8 cellular contexts compared by ENCODE assay signal in genomic region chr3:172087827-172088580, GRCh38.
A peak's percentile ranks its signal among the peaks of the same experiment; 100 is the strongest.
DNase-seq lines count a peak whose midpoint lies in the region; ATAC-seq, FAIRE-seq and TF ChIP-seq lines count a peak whose summit lies in the region.

No MANE protein-coding gene starts in this region.

- peaks cover 11% of the 10 kb centered on the region for H3K4me1 ChIP-seq in OCI-LY3 (ENCODE audit: low read length)

- no peaks in the 10 kb centered on the region for H4K20me1 ChIP-seq in OCI-LY3 (ENCODE audit: insufficient read depth, low read length)

- H3K9me3 ChIP-seq in OCI-LY3 (ENCODE audit: insufficient read depth, low read length), result no peaks in the 10 kb centered on the region

- DNase-seq in H54 (ENCODE audit: insufficient read length, low spot score) (no peak), medulla oblongata (ENCODE audit: extremely low spot score) (peak; percentile 26), COLO668 (lab: John Stamatoyannopoulos, UW; ENCODE audit: unreplicated experiment) (no peak), AG08396 (ENCODE audit: low spot score) (no peak), NCI-H1436 (lab: John Stamatoyannopoulos, UW) (no peak), D341Med (ENCODE audit: low spot score) (no peak)

- no peak for TF ChIP-seq POLR2A in H54 (IDR thresholded peaks at IDR 0.05; ENCODE audit: low read depth, low read length)

- no peaks in the 10 kb centered on the region for H3K36me3 ChIP-seq in OCI-LY3 (replicated peaks; ENCODE audit: low read depth, low read length)

- peak overlapping the region; percentile 17 for H3K4me2 ChIP-seq in OCI-LY3 (ENCODE audit: low read length)

- H3K4me3 ChIP-seq in OCI-LY3 (ENCODE audit: low read length), result no peak overlapping the region

- H2AFZ ChIP-seq in OCI-LY3 (ENCODE audit: low read depth, low read length), result no peak overlapping the region

- H3K79me2 ChIP-seq in OCI-LY3 (ENCODE audit: low read length), result no peaks in the 10 kb centered on the region

- no peak overlapping the region for H3K9ac ChIP-seq in OCI-LY3 (ENCODE audit: low read length)

- no peak overlapping the region for H3K27ac ChIP-seq in OCI-LY3 (ENCODE audit: low read length)

- no peaks in the 10 kb centered on the region for H3K27me3 ChIP-seq in OCI-LY3 (ENCODE audit: low read depth, low read length)

- no peak for TF ChIP-seq CTCF in OCI-LY3 (IDR thresholded peaks at IDR 0.05; ENCODE audit: low read depth, low read length)

- ATAC-seq in GM18508 (IDR thresholded peaks at IDR 0.05; ENCODE audit: insufficient read depth, unreplicated experiment), result peak; percentile 51

- FAIRE-seq in H54 (lab: Jason Lieb, UNC), result peak; percentile 33
